Comparison of ENCODE assay signal across 7 cellular contexts in the genomic region with DNA sequence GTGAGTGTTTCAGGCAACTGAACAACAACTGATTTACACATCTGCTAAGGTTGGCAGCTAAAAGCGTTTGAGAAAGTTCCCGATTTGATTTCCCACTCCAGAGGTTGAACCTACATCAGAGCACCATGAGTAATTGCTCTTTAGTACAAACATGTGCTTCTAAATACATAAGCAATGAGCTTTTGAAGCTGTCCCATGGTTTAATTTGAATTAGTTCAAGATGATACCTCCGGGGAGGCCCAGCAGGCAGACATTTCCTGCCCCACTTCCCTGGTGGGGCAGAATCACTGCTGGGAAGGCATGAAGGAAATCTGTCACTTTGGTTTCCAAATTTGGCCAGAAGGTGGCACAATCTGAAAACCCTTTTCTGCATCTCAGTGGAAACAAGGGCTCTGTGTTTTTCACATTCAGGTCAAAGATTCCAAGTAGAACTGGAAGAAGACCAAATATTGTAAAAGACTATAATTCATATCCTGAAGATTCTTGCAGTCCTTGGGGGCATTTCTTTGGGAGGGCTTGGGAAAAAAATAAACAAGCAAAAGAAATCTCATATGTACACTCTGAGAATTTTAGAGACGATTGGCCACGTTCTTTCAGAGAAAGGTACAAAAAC.
DNase-seq lines count a peak whose midpoint lies in the region; ATAC-seq and TF ChIP-seq lines count a peak whose summit lies in the region.

No MANE protein-coding gene starts in this region.

- no peaks in the 10 kb centered on the region for H4K20me1 ChIP-seq in OCI-LY7 (ENCODE audit: insufficient read depth, low read length)

- H2AFZ ChIP-seq in OCI-LY7 (ENCODE audit: low read length) = peak overlapping the region; percentile 42

- ATAC-seq in HG03103 (IDR thresholded peaks at IDR 0.05; ENCODE audit: low read depth, unreplicated experiment) (peak; percentile 55), HG02840 (IDR thresholded peaks at IDR 0.05; ENCODE audit: low FRiP score, unreplicated experiment) (no peak)

- peak; percentile 78 for DNase-seq in ELR (ENCODE audit: low read depth)
- DNase-seq in OCI-LY7 (ENCODE audit: low spot score) = peak; percentile 71
- peak; percentile 85 to 91 for DNase-seq in cardiac fibroblast (ENCODE audit: low read depth in 2 of 2)
- peak; percentile 79 for DNase-seq in islet precursor cell
- DNase-seq in smooth muscle cell of the brain vasculature (ENCODE audit: low read depth, low spot score) = peak; percentile 76

- CTCF ChIA-PET in OCI-LY7 (lab: Charles Lee; ENCODE audit: unreplicated experiment) = no interaction called here

- intact Hi-C loops in OCI-LY7 (cut with micrococcal nuclease; ENCODE audit: unreplicated experiment) = loop anchor here (10.0 kb wide), 1 partner anchor 287 kb away; a partner anchor contains a TSS

- POLR2A ChIA-PET in OCI-LY7 (lab: Charles Lee) = no interaction called here

- peak; percentile 99 for TF ChIP-seq CTCF in OCI-LY7 (conservative IDR thresholded peaks at IDR 0.05; ENCODE audit: low read length)
- peak; percentile 69 for TF ChIP-seq CTCF in cardiac fibroblast (IDR thresholded peaks at IDR 0.05; ENCODE audit: low read depth, low read length)

- H3K4me1 ChIP-seq in OCI-LY7 (ENCODE audit: insufficient read depth, low read length, poor library complexity, severe bottlenecking) = peaks cover 21% of the 10 kb centered on the region

- no peaks in the 10 kb centered on the region for H3K9me3 ChIP-seq in OCI-LY7 (ENCODE audit: low read length)

- BruUV-seq in OCI-LY7 (replicated peaks; lab: Mats Ljungman, UMichigan) = no TSS peak

- H3K79me2 ChIP-seq in OCI-LY7 (ENCODE audit: insufficient read depth, low read depth, low read length) = no peaks in the 10 kb centered on the region

- H3K27ac ChIP-seq in OCI-LY7 (ENCODE audit: low read depth, low read length, poor library complexity, severe bottlenecking) = no peak overlapping the region

- H3K4me2 ChIP-seq in OCI-LY7 (ENCODE audit: low read length) = no peak overlapping the region

- H3K36me3 ChIP-seq in OCI-LY7 (ENCODE audit: insufficient read depth, low read length) = no peaks in the 10 kb centered on the region

- H3K9me2 ChIP-seq in OCI-LY7 (ENCODE audit: insufficient read depth, low read length) = no peaks in the 10 kb centered on the region

- no peak overlapping the region for H3K4me3 ChIP-seq in OCI-LY7 (ENCODE audit: low read depth, low read length, poor library complexity, severe bottlenecking)
- H3K4me3 ChIP-seq in cardiac fibroblast (replicated peaks in 1 of 2; ENCODE audit: low read depth in 2 of 2, low read length in 2 of 2) = no peak overlapping the region
